14 cellular contexts compared by ENCODE assay signal in genomic region chr5:77645995-77646639, GRCh38. TPM values are rescaled to one million over a fixed set of nuclear protein-coding genes. Genes with fewer than 3 reads are reported as not detected.
DNase-seq lines count a peak whose midpoint lies in the region; ATAC-seq and TF ChIP-seq lines count a peak whose summit lies in the region.
"Had no signal": no experiment of that assay in that cellular context is flagged by ENCODE, and none has a peak within 500 bp of the region (broad histone marks: within the 10 kb centered on the region; RNA-seq: fewer than 3 reads in every experiment).

No MANE protein-coding gene starts in this region.

- no peak overlapping the region for H4K91ac ChIP-seq in neuronal stem cell (ENCODE audit: low read depth, low read length, poor library complexity)

- H2BK15ac ChIP-seq in neuronal stem cell (ENCODE audit: low read length) = no peak overlapping the region

- H3K27me3 Mint-ChIP-seq in IgD-negative memory B cell = peaks cover 45% of the 10 kb centered on the region
- peaks cover 99% of the 10 kb centered on the region for H3K27me3 Mint-ChIP-seq in brain
- peaks cover 59% of the 10 kb centered on the region for H3K27me3 Mint-ChIP-seq in activated CD4-positive, alpha-beta memory T cell treated with anti-CD3 and anti-CD28 coated beads for 36 hours

- H3K4me1 Mint-ChIP-seq in IgD-negative memory B cell (peaks cover 7 to 12% (median 10%) of the 10 kb centered on the region in 3 donors), brain (peaks cover 22% of the 10 kb centered on the region)
- H3K4me1 Mint-ChIP-seq in activated CD4-positive, alpha-beta memory T cell treated with anti-CD3 and anti-CD28 coated beads for 36 hours (ENCODE audit: low read depth) = peaks cover 21% of the 10 kb centered on the region

- CTCF ChIA-PET in activated CD4-positive, alpha-beta memory T cell treated with anti-CD3 and anti-CD28 coated beads for 36 hours (lab: Charles Lee) = interaction anchor here (0.6 to 1.6 kb wide), 3 partner anchors 9 to 364 kb away, joined by 4 to 5 read pairs (median 5); no protein-coding TSS in a partner anchor

- H3K36me3 ChIP-seq in ES-I3 (ENCODE audit: insufficient read depth, low read length) = no peaks in the 10 kb centered on the region
- H3K36me3 ChIP-seq in neuronal stem cell (replicated peaks in 1 of 2; ENCODE audit: control insufficient read depth in 2 of 2, insufficient read depth in 2 of 2, low read length in 2 of 2) = no peaks in the 10 kb centered on the region
- H3K36me3 ChIP-seq: left lung had no signal

- no peak overlapping the region for H2BK12ac ChIP-seq in neuronal stem cell (ENCODE audit: low read length)

- H3K9me3 Mint-ChIP-seq in IgD-negative memory B cell = peaks cover 0 to 5% (median 2%) of the 10 kb centered on the region in 3 donors
- peaks cover 0 to 9% (median 2%) of the 10 kb centered on the region in 5 experiments for H3K9me3 Mint-ChIP-seq in brain
- peaks cover under 1% of the 10 kb centered on the region for H3K9me3 Mint-ChIP-seq in activated CD4-positive, alpha-beta memory T cell treated with anti-CD3 and anti-CD28 coated beads for 36 hours

- peaks cover 9% of the 10 kb centered on the region for H3K4me1 ChIP-seq in ES-I3 (ENCODE audit: insufficient read depth, low read length)
- peaks cover 0 to 6% of the 10 kb centered on the region in 2 donors for H3K4me1 ChIP-seq in neuronal stem cell (ENCODE audit: control insufficient read depth in 2 of 2, insufficient read depth in 1 of 2, low read depth in 1 of 2, low read length in 2 of 2)

- no peak overlapping the region for H3K4me3 ChIP-seq in neuronal stem cell (ENCODE audit: low read length in 2 of 2)
- H3K4me3 ChIP-seq: left lung had no signal

- no peaks in the 10 kb centered on the region for H3K9me3 ChIP-seq in ES-I3 (ENCODE audit: control insufficient read depth, insufficient read depth, low read length)
- H3K9me3 ChIP-seq in neuronal stem cell (replicated peaks in 1 of 2; ENCODE audit: control insufficient read depth in 2 of 2, insufficient read depth in 1 of 2, low read depth in 1 of 2, low read length in 2 of 2) = peaks cover 0 to 1% of the 10 kb centered on the region in 2 donors
- H3K9me3 ChIP-seq: left lung had no signal

- WGBS in neuronal stem cell (ENCODE audit: extremely low coverage in 2 of 2, insufficient read length in 2 of 2, insufficient replicate concordance in 1 of 2), 2 donors = no CpG with 5 or more reads among the region's 11 CpGs

- peak overlapping the region; percentile 12 to 56 (median 31) for H3K27ac Mint-ChIP-seq in IgD-negative memory B cell
- H3K27ac Mint-ChIP-seq in brain = no peak overlapping the region
- H3K27ac Mint-ChIP-seq in activated CD4-positive, alpha-beta memory T cell treated with anti-CD3 and anti-CD28 coated beads for 36 hours = no peak overlapping the region
- H3K27ac Mint-ChIP-seq: stimulated activated naive B cell treated with anti-CD40 and anti-IgM and Interleukin-4, amounts not matched to agents 10 μg/mL and 1 μg/mL and 100 μg/mL, for 72 hours had no signal

- TF ChIP-seq CTCF in brain (conservative IDR thresholded peaks at IDR 0.05) = no peak

- H3K4me3 Mint-ChIP-seq in IgD-negative memory B cell = peak overlapping the region in 3 of 4 donors; percentile 35 to 54 (median 45)
- peak overlapping the region; percentile 22 to 59 (median 48) for H3K4me3 Mint-ChIP-seq in brain
- H3K4me3 Mint-ChIP-seq in activated CD4-positive, alpha-beta memory T cell treated with anti-CD3 and anti-CD28 coated beads for 36 hours = no peak overlapping the region

- H2AFZ ChIP-seq in neuronal stem cell (ENCODE audit: low read length) = peak overlapping the region; percentile 71

- DNase-seq in neuronal stem cell (ENCODE audit: low spot score) = no peak
- no peak for DNase-seq in activated CD4-positive, alpha-beta memory T cell treated with anti-CD3 and anti-CD28 coated beads for 36 hours
- DNase-seq in NCI-H1694 (lab: John Stamatoyannopoulos, UW) = no peak
- DNase-seq: hippocampal formation; NCI-H2171; stimulated activated naive B cell treated with anti-CD40 and anti-IgM and Interleukin-4, amounts not matched to agents 10 μg/mL and 1 μg/mL and 100 μg/mL, for 72 hours had no signal

- H3K9ac ChIP-seq in ES-I3 (ENCODE audit: low read depth, low read length) = peak overlapping the region; percentile 41; the same call in 1 of the 2 replicates
- H3K9ac ChIP-seq in neuronal stem cell (ENCODE audit: low read depth, low read length, poor library complexity) = no peak overlapping the region

- H2BK5ac ChIP-seq in neuronal stem cell (ENCODE audit: low read length) = no peak overlapping the region

- no peak overlapping the region for H2BK120ac ChIP-seq in neuronal stem cell (ENCODE audit: low read depth, low read length)

- H3K79me1 ChIP-seq in neuronal stem cell (ENCODE audit: low read depth, low read length) = no peaks in the 10 kb centered on the region

- no peak overlapping the region for H4K8ac ChIP-seq in neuronal stem cell (ENCODE audit: low read depth, low read length)

- H3K36me3 Mint-ChIP-seq in IgD-negative memory B cell = peaks cover 3% of the 10 kb centered on the region
- H3K36me3 Mint-ChIP-seq in brain = no peaks in the 10 kb centered on the region
- peaks cover 1% of the 10 kb centered on the region for H3K36me3 Mint-ChIP-seq in activated CD4-positive, alpha-beta memory T cell treated with anti-CD3 and anti-CD28 coated beads for 36 hours

- H3K27ac ChIP-seq in neuronal stem cell (replicated peaks; ENCODE audit: low read length) = no peak overlapping the region
- H3K27ac ChIP-seq: left lung, VCaP had no signal

- H3K18ac ChIP-seq in neuronal stem cell (ENCODE audit: low read length) = peak overlapping the region; percentile 53

- no peak overlapping the region for H3K4ac ChIP-seq in neuronal stem cell (ENCODE audit: low read length)

- no peak overlapping the region for H3K23ac ChIP-seq in neuronal stem cell (ENCODE audit: low read depth, low read length, poor library complexity)

- peak overlapping the region; percentile 43 for H3K4me2 ChIP-seq in neuronal stem cell (ENCODE audit: insufficient read depth, low read length, poor library complexity, severe bottlenecking)

- H3K27me3 ChIP-seq in neuronal stem cell (ENCODE audit: control insufficient read depth in 3 of 3, insufficient read depth in 3 of 3, low read depth in 1 of 3, low read length in 3 of 3) = peaks cover 17 to 99% (median 50%) of the 10 kb centered on the region in 3 experiments

- no peak for ATAC-seq in GM18498 (IDR thresholded peaks at IDR 0.05; ENCODE audit: unreplicated experiment)

- no peak overlapping the region for H3K14ac ChIP-seq in neuronal stem cell (ENCODE audit: low read length)

- POLR2A ChIA-PET in activated CD4-positive, alpha-beta memory T cell treated with anti-CD3 and anti-CD28 coated beads for 36 hours (lab: Charles Lee) = no interaction called here

- intact Hi-C loops in activated CD4-positive, alpha-beta memory T cell treated with anti-CD3 and anti-CD28 coated beads for 36 hours (cut with micrococcal nuclease) = loop anchor here (2.0 to 10.0 kb wide), 4 partner anchors 15 to 649 kb away; partner anchors contain the start of genes AP3B1 and TBCA

- H2AK5ac ChIP-seq in neuronal stem cell (ENCODE audit: low read depth, low read length) = no peak overlapping the region

RNA-seq across cellular contexts. Expression of gene OTP, which starts 7.6 kb away (rescaled TPM):
- polyA plus RNA-seq in IgD-negative memory B cell (not detected), brain (ENCODE audit: insufficient read depth, low read depth, low replicate concordance) (9.6 TPM)
- 0.13 TPM for polyA plus RNA-seq in neuronal stem cell (2013, experiment 1 of 2)
- 0.10 TPM for polyA plus RNA-seq in neuronal stem cell (2013, experiment 2 of 2)
- total RNA-seq in activated CD4-positive, alpha-beta memory T cell treated with anti-CD3 and anti-CD28 coated beads for 36 hours = not detected
- total RNA-seq: left lung, sciatic nerve had no signal
- polyA plus RNA-seq: neural cell had no signal

Comparison
In these comparisons a context has a peak if more than half of its experiments do, and no peak if none do; other contexts are left out.
1. H3K27ac Mint-ChIP-seq: peak in IgD-negative memory B cell (3 of 3); none in brain (0 of 5) and activated CD4-positive, alpha-beta memory T cell treated with anti-CD3 and anti-CD28 coated beads for 36 hours (single experiment).
2. RNA of gene OTP, which starts 7.6 kb away (polyA plus RNA-seq): 9.6 TPM in brain (single experiment); not detected in IgD-negative memory B cell (single experiment); every median in the first group is over 10 times any median in the second.